ENCODE assay signal across 21 cellular contexts in the genomic region with DNA sequence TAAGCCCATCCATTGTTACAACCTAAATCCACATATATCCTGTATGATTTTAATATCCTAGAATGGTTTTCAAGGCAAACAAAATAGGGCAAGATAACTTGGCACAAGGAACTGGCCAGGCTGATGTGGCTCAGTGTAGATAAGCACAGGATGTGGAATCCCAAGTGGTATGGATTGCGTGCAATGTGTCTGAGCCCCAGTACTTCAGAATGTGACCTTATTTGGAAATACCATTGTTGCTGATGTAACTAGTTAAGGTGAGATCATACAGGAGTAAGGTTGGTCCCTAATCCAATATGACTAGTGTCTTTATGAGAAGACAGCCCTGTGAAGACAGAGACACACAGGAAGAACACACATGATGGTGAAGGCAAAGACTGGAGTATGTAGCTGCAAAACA.
DNase-seq lines count a peak whose midpoint lies in the region; ATAC-seq, FAIRE-seq and TF ChIP-seq lines count a peak whose summit lies in the region.
"Had no signal": no experiment of that assay in that cellular context is flagged by ENCODE, and none has a peak within 500 bp of the region (broad histone marks: within the 10 kb centered on the region; RNA-seq: fewer than 3 reads in every experiment).

No MANE protein-coding gene starts in this region.

- H3K27me3 ChIP-seq in K562 (ENCODE audit: control insufficient read depth in 2 of 2, insufficient read depth in 2 of 2, low read length in 2 of 2), result no peaks in the 10 kb centered on the region
- H3K27me3 ChIP-seq: testis had no signal

- H3K4me3 Mint-ChIP-seq in activated T-cell treated with anti-CD3 and anti-CD28 coated beads, Interleukin-2, amount 50 U/mL, for 4 hours, result peak overlapping the region; percentile 55
- H3K4me3 Mint-ChIP-seq in T-helper 2 cell treated with Interferon-gamma antibody and Interleukin-4, amounts not matched to agents 5 μg/mL and 100 μg/mL, for 36 hours, result peak overlapping the region; percentile 6

- peak; percentile 17 to 45 for ATAC-seq in activated T-cell treated with anti-CD3 and anti-CD28 coated beads, Interleukin-2, amount 50 U/mL, for 4 hours
- peak; percentile 73 for ATAC-seq in K562
- ATAC-seq in stimulated activated naive CD8-positive, alpha-beta T cell treated with anti-CD3 and anti-CD28 coated beads, Interleukin-15, Interleukin-2, amounts not matched to agents 100 U/mL and 50 U/mL, for 24 hours, result peak; percentile 81
- ATAC-seq in HG03342 (IDR thresholded peaks at IDR 0.05; ENCODE audit: unreplicated experiment), result no peak
- ATAC-seq in GM18870 (IDR thresholded peaks at IDR 0.05; ENCODE audit: unreplicated experiment), result no peak
- ATAC-seq: Right ventricle myocardium inferior had no signal

- H3K27me3 Mint-ChIP-seq in activated T-cell treated with anti-CD3 and anti-CD28 coated beads, Interleukin-2, amount 50 U/mL, for 4 hours (ENCODE audit: low read depth), result no peaks in the 10 kb centered on the region
- H3K27me3 Mint-ChIP-seq in T-helper 2 cell treated with Interferon-gamma antibody and Interleukin-4, amounts not matched to agents 5 μg/mL and 100 μg/mL, for 36 hours (ENCODE audit: low read depth), result no peaks in the 10 kb centered on the region

- H2AFZ ChIP-seq in K562 (ENCODE audit: low read depth, low read length), result no peak overlapping the region

- POLR2A ChIA-PET in K562 (lab: Yijun Ruan, JAX), result no interaction called here

- H3K79me2 ChIP-seq in K562 (ENCODE audit: control insufficient read depth, insufficient read depth, low read length), result no peaks in the 10 kb centered on the region

- in situ Hi-C loops in K562 (cut with MboI), result no loop called here

- CTCF ChIA-PET in K562 (lab: Yijun Ruan, JAX; ENCODE audit: low intra/inter-chr PET ratio), result no interaction called here

- no peak for TF ChIP-seq RAD21 in K562 (CRISPR knock-in tag; conservative IDR thresholded peaks at IDR 0.05 in 1 of 2, IDR thresholded peaks at IDR 0.05 in 1 of 2)

- H3K27ac ChIP-seq in K562 (ENCODE audit: extremely low read depth, low read depth, low read length), result peak overlapping the region; percentile 24; the same call in 1 of the 3 replicates
- H3K27ac ChIP-seq: testis had no signal

- FAIRE-seq in K562 (lab: Jason Lieb, UNC), result no peak
- FAIRE-seq: endometrium, kidney had no signal

- TF ChIP-seq EP300 in K562 (IDR thresholded peaks at IDR 0.05; ENCODE audit: low read length), result no peak

- H4K20me1 ChIP-seq in K562 (replicated peaks; ENCODE audit: control insufficient read depth, insufficient read depth, low read length), result no peaks in the 10 kb centered on the region

- no peaks in the 10 kb centered on the region for H3K9me1 ChIP-seq in K562 (ENCODE audit: control insufficient read depth, insufficient read depth, low read length)

- TF ChIP-seq POLR2A in K562 (conservative IDR thresholded peaks at IDR 0.05), result no peak

- H3K9me3 Mint-ChIP-seq in activated T-cell treated with anti-CD3 and anti-CD28 coated beads, Interleukin-2, amount 50 U/mL, for 4 hours, result no peaks in the 10 kb centered on the region
- H3K9me3 Mint-ChIP-seq in T-helper 2 cell treated with Interferon-gamma antibody and Interleukin-4, amounts not matched to agents 5 μg/mL and 100 μg/mL, for 36 hours, result no peaks in the 10 kb centered on the region

- H3K4me2 ChIP-seq in K562 (ENCODE audit: insufficient read depth, low read length), result no peak overlapping the region

- 0% methylated on average over 1 of the region's 1 CpG for WGBS in K562 (ENCODE audit: insufficient coverage, low coverage, missing lambda C conversion rate)

- H3K36me3 ChIP-seq in K562 (ENCODE audit: control insufficient read depth, insufficient read depth, low read length), result no peaks in the 10 kb centered on the region
- H3K36me3 ChIP-seq: HAP-1 had no signal

- H3K27ac Mint-ChIP-seq in T-helper 2 cell treated with Interferon-gamma antibody and Interleukin-4, amounts not matched to agents 5 μg/mL and 100 μg/mL, for 36 hours, result peak overlapping the region; percentile 62

- no peaks in the 10 kb centered on the region for H3K9me3 ChIP-seq in K562 (replicated peaks; ENCODE audit: control insufficient read depth, insufficient read depth, low read depth, low read length)
- H3K9me3 ChIP-seq: HAP-1, testis had no signal

- TF ChIP-seq CTCF in K562 (IDR thresholded peaks at IDR 0.05 in 2 of 3, conservative IDR thresholded peaks at IDR 0.05 in 1 of 3; ENCODE audit: insufficient read depth in 2 of 3, low read depth in 1 of 3, low read length in 3 of 3), result no peak

- intact Hi-C loops in K562 (cut with micrococcal nuclease), result no loop called here

- no peak for DNase-seq in activated T-cell treated with anti-CD3 and anti-CD28 coated beads, Interleukin-2, amount 50 U/mL, for 4 hours
- no peak for DNase-seq in activated T-cell treated with anti-CD3 and anti-CD28 coated beads for 4 hours
- DNase-seq in T-helper 2 cell treated with Interferon-gamma antibody and Interleukin-4, amounts not matched to agents 5 μg/mL and 100 μg/mL, for 36 hours (ENCODE audit: low spot score), result no peak
- peak in 1 of 4 experiments; percentile 16 for DNase-seq in K562 (ENCODE audit: extremely low read depth in 1 of 4, low spot score in 3 of 4)
- DNase-seq in stimulated activated naive CD8-positive, alpha-beta T cell treated with anti-CD3 and anti-CD28 coated beads, Interleukin-15, Interleukin-2, amounts not matched to agents 100 U/mL and 50 U/mL, for 24 hours, result no peak
- DNase-seq in NCI-H2029 (lab: John Stamatoyannopoulos, UW), result no peak
- DNase-seq: Calu3; glutamatergic neuron; KBM-7; kidney; NCI-H1417; NCI-H524 treated with DMSO at 0.1 percent for 48 hours; posterior cingulate gyrus; stimulated activated CD4-positive, alpha-beta T cell treated with anti-CD3 and anti-CD28 coated beads, Interleukin-12 subunit alpha, Interleukin-12 subunit beta, amount 100 ng/mL, for 4 hours; T-helper 9 cell; testis had no signal

- H3K4me1 ChIP-seq in K562 (replicated peaks in 1 of 2; ENCODE audit: control insufficient read depth in 2 of 2, insufficient read depth in 2 of 2, low read length in 2 of 2), result peaks cover 0 to 14% of the 10 kb centered on the region in 2 experiments; a peak in 3 of 5 replicates
- H3K4me1 ChIP-seq: HAP-1, testis had no signal

- H3K36me3 Mint-ChIP-seq in activated T-cell treated with anti-CD3 and anti-CD28 coated beads, Interleukin-2, amount 50 U/mL, for 4 hours (ENCODE audit: insufficient read depth), result no peaks in the 10 kb centered on the region
- H3K36me3 Mint-ChIP-seq in T-helper 2 cell treated with Interferon-gamma antibody and Interleukin-4, amounts not matched to agents 5 μg/mL and 100 μg/mL, for 36 hours (ENCODE audit: low read depth), result peaks cover 1% of the 10 kb centered on the region

- no peak overlapping the region for H3K4me3 ChIP-seq in K562
- H3K4me3 ChIP-seq: HAP-1, testis had no signal

- H3K9ac ChIP-seq in K562 (ENCODE audit: insufficient read depth in 1 of 2, low read depth in 2 of 2, low read length in 2 of 2), result no peak overlapping the region

- peaks cover 59% of the 10 kb centered on the region for H3K4me1 Mint-ChIP-seq in activated T-cell treated with anti-CD3 and anti-CD28 coated beads, Interleukin-2, amount 50 U/mL, for 4 hours (ENCODE audit: low read depth)
- peaks cover 27% of the 10 kb centered on the region for H3K4me1 Mint-ChIP-seq in T-helper 2 cell treated with Interferon-gamma antibody and Interleukin-4, amounts not matched to agents 5 μg/mL and 100 μg/mL, for 36 hours (ENCODE audit: low read depth)

- no TSS peak for BruUV-seq in K562 (replicated peaks; lab: Mats Ljungman, UMichigan)

TF ChIP-seq in K562, 482 proteins besides CTCF, POLR2A, EP300 and RAD21 (continues in another document):
- TF ChIP-seq, protein P1, sequence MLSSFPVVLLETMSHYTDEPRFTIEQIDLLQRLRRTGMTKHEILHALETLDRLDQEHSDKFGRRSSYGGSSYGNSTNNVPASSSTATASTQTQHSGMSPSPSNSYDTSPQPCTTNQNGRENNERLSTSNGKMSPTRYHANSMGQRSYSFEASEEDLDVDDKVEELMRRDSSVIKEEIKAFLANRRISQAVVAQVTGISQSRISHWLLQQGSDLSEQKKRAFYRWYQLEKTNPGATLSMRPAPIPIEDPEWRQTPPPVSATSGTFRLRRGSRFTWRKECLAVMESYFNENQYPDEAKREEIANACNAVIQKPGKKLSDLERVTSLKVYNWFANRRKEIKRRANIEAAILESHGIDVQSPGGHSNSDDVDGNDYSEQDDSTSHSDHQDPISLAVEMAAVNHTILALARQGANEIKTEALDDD (IDR thresholded peaks at IDR 0.05), result peak; percentile 91
- TF ChIP-seq, protein P2, sequence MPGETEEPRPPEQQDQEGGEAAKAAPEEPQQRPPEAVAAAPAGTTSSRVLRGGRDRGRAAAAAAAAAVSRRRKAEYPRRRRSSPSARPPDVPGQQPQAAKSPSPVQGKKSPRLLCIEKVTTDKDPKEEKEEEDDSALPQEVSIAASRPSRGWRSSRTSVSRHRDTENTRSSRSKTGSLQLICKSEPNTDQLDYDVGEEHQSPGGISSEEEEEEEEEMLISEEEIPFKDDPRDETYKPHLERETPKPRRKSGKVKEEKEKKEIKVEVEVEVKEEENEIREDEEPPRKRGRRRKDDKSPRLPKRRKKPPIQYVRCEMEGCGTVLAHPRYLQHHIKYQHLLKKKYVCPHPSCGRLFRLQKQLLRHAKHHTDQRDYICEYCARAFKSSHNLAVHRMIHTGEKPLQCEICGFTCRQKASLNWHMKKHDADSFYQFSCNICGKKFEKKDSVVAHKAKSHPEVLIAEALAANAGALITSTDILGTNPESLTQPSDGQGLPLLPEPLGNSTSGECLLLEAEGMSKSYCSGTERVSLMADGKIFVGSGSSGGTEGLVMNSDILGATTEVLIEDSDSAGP (CRISPR knock-in tag; IDR thresholded peaks at IDR 0.05), result no peak
- TF ChIP-seq PML (IDR thresholded peaks at IDR 0.05; ENCODE audit: low read length) (no peak), GABPB1 (CRISPR knock-in tag; IDR thresholded peaks at IDR 0.05) (no peak), HOXB6 (CRISPR knock-in tag; IDR thresholded peaks at IDR 0.05; ENCODE audit: borderline replicate concordance) (no peak), ZNF3 (CRISPR knock-in tag; IDR thresholded peaks at IDR 0.05) (no peak), GTF2E2 (tag; IDR thresholded peaks at IDR 0.05) (no peak), CREM (IDR thresholded peaks at IDR 0.05; ENCODE audit: low read depth) (peak; percentile 34; the same call in 1 of the 2 replicates), KHSRP (IDR thresholded peaks at IDR 0.05) (no peak), ZFPM2 (CRISPR knock-in tag; IDR thresholded peaks at IDR 0.05) (no peak), CBFA2T3 (IDR thresholded peaks at IDR 0.05) (peak; percentile 50; the same call in 1 of the 2 replicates), GTF2F1 (IDR thresholded peaks at IDR 0.05; ENCODE audit: low read depth, low read length) (no peak), BACH1 (tag; IDR thresholded peaks at IDR 0.05) (peak; percentile 72; the same call in 1 of the 2 replicates), SRSF9 (IDR thresholded peaks at IDR 0.05; ENCODE audit: borderline replicate concordance, low read depth, low read length) (no peak), SOX6 (IDR thresholded peaks at IDR 0.05) (0 out of 2 replicates have a peak, but pooled peaks have one; percentile 39)

Comparison
In these comparisons a context has a peak if more than half of its experiments do, and no peak if none do; other contexts are left out.
1. ATAC-seq: peak in activated T-cell treated with anti-CD3 and anti-CD28 coated beads, Interleukin-2, amount 50 U/mL, for 4 hours (2 of 2), K562 (single experiment) and stimulated activated naive CD8-positive, alpha-beta T cell treated with anti-CD3 and anti-CD28 coated beads, Interleukin-15, Interleukin-2, amounts not matched to agents 100 U/mL and 50 U/mL, for 24 hours (single experiment); none in HG03342 (single experiment) and GM18870 (single experiment).